ENCODE assay signal across 8 cellular contexts in the genomic region with DNA sequence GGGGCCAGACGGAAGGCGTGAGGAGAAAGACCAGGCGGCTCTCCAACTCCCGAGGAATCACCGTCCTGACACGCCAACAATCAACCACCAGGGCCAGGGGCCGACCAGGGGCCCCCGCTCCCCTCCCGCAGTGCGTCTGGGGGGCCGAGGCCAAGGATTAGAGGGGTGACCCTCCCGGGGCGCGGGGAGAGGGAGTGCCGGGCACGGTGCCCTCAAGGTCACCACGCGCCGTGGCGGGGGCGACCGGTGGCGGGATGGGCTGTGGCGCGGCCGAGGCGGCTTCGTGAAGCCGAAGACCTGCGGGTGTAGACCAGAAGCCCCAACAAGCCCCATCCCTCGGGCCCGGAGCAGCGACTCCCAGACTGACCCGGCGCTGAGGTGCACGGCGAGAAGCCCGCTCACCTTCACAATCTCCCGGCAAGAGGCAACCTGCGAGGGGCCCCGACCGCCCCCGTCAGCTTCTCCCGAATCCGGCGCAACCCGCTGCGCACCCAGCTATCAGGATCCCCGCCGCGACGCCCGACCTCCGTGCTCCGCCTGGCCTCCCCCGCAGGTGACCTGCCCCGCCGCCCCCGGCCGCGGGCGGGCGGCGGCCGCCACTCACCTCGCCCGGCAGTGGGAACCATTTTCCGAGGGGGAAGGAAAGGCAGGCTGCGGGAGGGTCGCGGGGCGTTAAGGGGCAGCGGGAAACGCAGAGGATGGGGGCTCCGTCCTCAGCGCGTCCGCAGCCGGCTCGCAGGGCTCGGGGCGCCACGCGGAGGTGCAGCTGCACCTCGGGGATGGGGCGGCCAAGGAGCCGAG. TPM values are rescaled to one million over a fixed set of nuclear protein-coding genes. Genes with fewer than 3 reads are reported as not detected.
DNase-seq lines count a peak whose midpoint lies in the region; ATAC-seq and TF ChIP-seq lines count a peak whose summit lies in the region.

No MANE protein-coding gene starts in this region.

- H3K27ac ChIP-seq in parathyroid adenoma, result peak overlapping the region; percentile 83

- H3K9me3 ChIP-seq in parathyroid adenoma (ENCODE audit: control insufficient read depth, low read length), result no peaks in the 10 kb centered on the region

- intact Hi-C loops in CD14-positive monocyte (cut with micrococcal nuclease), result loop anchor here (2.0 to 5.0 kb wide), 4 partner anchors 25 to 154 kb away; no protein-coding TSS in a partner anchor

- H3K4me3 Mint-ChIP-seq in CD14-positive monocyte, result peak overlapping the region; percentile 99 to 100

- ATAC-seq in GM21576 (IDR thresholded peaks at IDR 0.05; ENCODE audit: unreplicated experiment), result peak; percentile 0

- H3K4me1 ChIP-seq in parathyroid adenoma, result peaks cover 2% of the 10 kb centered on the region

- peaks cover 13% of the 10 kb centered on the region for H3K79me2 ChIP-seq in parathyroid adenoma

- peak overlapping the region; percentile 78 for H2AFZ ChIP-seq in parathyroid adenoma

- peaks cover 0 to 9% (median 3%) of the 10 kb centered on the region in 7 donors for H3K9me3 Mint-ChIP-seq in CD14-positive monocyte

- H3K36me3 Mint-ChIP-seq in CD14-positive monocyte, result peaks cover 43 to 47% of the 10 kb centered on the region in 2 donors

- peak overlapping the region; percentile 68 for H3K4me3 ChIP-seq in parathyroid adenoma (ENCODE audit: low read depth, low read length)

- peaks cover 4 to 30% (median 27%) of the 10 kb centered on the region in 3 donors for H3K27me3 Mint-ChIP-seq in CD14-positive monocyte (ENCODE audit: low read depth in 3 of 3)

- TF ChIP-seq CTCF in CD14-positive monocyte (IDR thresholded peaks at IDR 0.05), result no peak
- no peak for TF ChIP-seq CTCF in parathyroid adenoma (IDR thresholded peaks at IDR 0.05)

- DNase-seq in CD14-positive monocyte (ENCODE audit: low spot score) (peak; percentile 45), NCI-H774 (lab: John Stamatoyannopoulos, UW) (peak; percentile 62), glomerular visceral epithelial cell (ENCODE audit: extremely low spot score) (peak; percentile 31), HuH-7 (ENCODE audit: low spot score) (no peak), DMS114 treated with DMSO at 0.1 percent for 48 hours (lab: John Stamatoyannopoulos, UW; ENCODE audit: unreplicated experiment) (no peak)
- peak; percentile 79 for DNase-seq in activated effector memory CD4-positive, alpha-beta T cell treated with anti-CD3 and anti-CD28 coated beads, Interleukin-2, amount 50 U/mL, for 16 hours

- H3K27me3 ChIP-seq in parathyroid adenoma (ENCODE audit: control insufficient read depth, insufficient read depth, low read length), result no peaks in the 10 kb centered on the region

- peak overlapping the region; percentile 87 to 99 (median 98) for H3K27ac Mint-ChIP-seq in CD14-positive monocyte

- no peaks in the 10 kb centered on the region for H3K36me3 ChIP-seq in parathyroid adenoma (ENCODE audit: control insufficient read depth, insufficient read depth, low read length)

- peak overlapping the region; percentile 11 for H3K9ac ChIP-seq in parathyroid adenoma

- H3K4me1 Mint-ChIP-seq in CD14-positive monocyte, result peaks cover 43% of the 10 kb centered on the region

- H3K4me2 ChIP-seq in parathyroid adenoma (ENCODE audit: low read length), result peak overlapping the region; percentile 71

RNA-seq across cellular contexts. Expression of a gene that starts 0.4 kb away (rescaled TPM):
- polyA plus RNA-seq in CD14-positive monocyte, result 10 to 100 TPM; 53.9 to 59.3 TPM

Comparison
In these comparisons a context has a peak if more than half of its experiments do, and no peak if none do; other contexts are left out.
1. DNase-seq: peak in CD14-positive monocyte (single experiment), NCI-H774 (single experiment), activated effector memory CD4-positive, alpha-beta T cell treated with anti-CD3 and anti-CD28 coated beads, Interleukin-2, amount 50 U/mL, for 16 hours (single experiment) and glomerular visceral epithelial cell (single experiment); none in HuH-7 (single experiment) and DMS114 treated with DMSO at 0.1 percent for 48 hours (single experiment).